Comparison of ENCODE assay signal across 11 cellular contexts in genomic region chr1:54153548-54154439, GRCh38. TPM values are rescaled to one million over a fixed set of nuclear protein-coding genes. Genes with fewer than 3 reads are reported as not detected.
DNase-seq lines count a peak whose midpoint lies in the region; ATAC-seq, FAIRE-seq and TF ChIP-seq lines count a peak whose summit lies in the region.
"Had no signal": no experiment of that assay in that cellular context is flagged by ENCODE, and none has a peak within 500 bp of the region (broad histone marks: within the 10 kb centered on the region; RNA-seq: fewer than 3 reads in every experiment).

No MANE protein-coding gene starts in this region.

- H3K27me3 ChIP-seq in RWPE2 (ENCODE audit: insufficient read depth, poor library complexity, severe bottlenecking) (no peaks in the 10 kb centered on the region), small intestine (ENCODE audit: control insufficient read depth in 2 of 2, insufficient read depth in 2 of 2, low read length in 2 of 2) (no peaks in the 10 kb centered on the region)

- 36 to 53% (median 52%) methylated on average over 19 of the region's 19 CpGs for WGBS in small intestine, 3 donors

- H3K4me1 Mint-ChIP-seq in HFFc6 (ENCODE audit: low read depth): peaks cover 12% of the 10 kb centered on the region

- H3K4me3 Mint-ChIP-seq in HFFc6: peak overlapping the region; percentile 23; the same call in 1 of the 2 replicates
- H3K4me3 Mint-ChIP-seq: immature natural killer cell had no signal

- no peak overlapping the region for H3K27ac Mint-ChIP-seq in HFFc6

- no peaks in the 10 kb centered on the region for H3K4me1 ChIP-seq in RWPE2 (ENCODE audit: insufficient read depth, poor library complexity, severe bottlenecking)
- no peaks in the 10 kb centered on the region for H3K4me1 ChIP-seq in small intestine (ENCODE audit: control insufficient read depth in 2 of 2, insufficient read depth in 1 of 2, low read depth in 1 of 2, low read length in 1 of 2)

- intact Hi-C loops in left cardiac atrium (cut with DNase I): no loop called here

- no peaks in the 10 kb centered on the region for H3K36me3 Mint-ChIP-seq in HFFc6 (ENCODE audit: low read depth)
- H3K36me3 Mint-ChIP-seq: immature natural killer cell had no signal

- H3K4me3 ChIP-seq in RWPE2 (ENCODE audit: severe bottlenecking) (no peak overlapping the region), small intestine (ENCODE audit: low read depth in 1 of 2, low read length in 2 of 2) (no peak overlapping the region)

- peaks cover 2% of the 10 kb centered on the region; the same call in 1 of the 2 replicates for H3K27me3 Mint-ChIP-seq in HFFc6 (ENCODE audit: insufficient read depth)

- ATAC-seq in RWPE2 (ENCODE audit: low read depth): peak; percentile 83
- peak; percentile 88 to 96 for ATAC-seq in left cardiac atrium
- ATAC-seq in GM18502 (IDR thresholded peaks at IDR 0.05; ENCODE audit: poor library complexity, unreplicated experiment): no peak

- H3K36me3 ChIP-seq in RWPE2 (ENCODE audit: low read depth) (no peaks in the 10 kb centered on the region), small intestine (ENCODE audit: control insufficient read depth in 2 of 2, insufficient read depth in 2 of 2, low read length in 2 of 2) (no peaks in the 10 kb centered on the region)

- H3K27ac ChIP-seq in RWPE2 (ENCODE audit: poor library complexity, severe bottlenecking): no peak overlapping the region
- H3K27ac ChIP-seq in small intestine (ENCODE audit: low read depth in 1 of 2, low read length in 1 of 2): peak overlapping the region in 1 of 2 donors; percentile 9
- H3K27ac ChIP-seq: VCaP had no signal

- TF ChIP-seq CTCF in HFFc6 (IDR thresholded peaks at IDR 0.05) (no peak), RWPE2 (IDR thresholded peaks at IDR 0.05; ENCODE audit: poor library complexity, severe bottlenecking) (no peak)

- no peaks in the 10 kb centered on the region for H3K9me3 Mint-ChIP-seq in HFFc6
- H3K9me3 Mint-ChIP-seq: immature natural killer cell had no signal

- no peak for FAIRE-seq in small intestine (lab: Jason Lieb, UNC)

- H3K9me3 ChIP-seq in RWPE2 (ENCODE audit: severe bottlenecking) (no peaks in the 10 kb centered on the region), small intestine (ENCODE audit: control insufficient read depth, low read depth) (no peaks in the 10 kb centered on the region)

- DNase-seq in HFFc6 (peak; percentile 55), RWPE2 (ENCODE audit: low spot score) (no peak), left cardiac atrium (peak; percentile 58), small intestine (peak; percentile 81), NCI-H774 (lab: John Stamatoyannopoulos, UW) (no peak), cortex of kidney (lab: John Stamatoyannopoulos, UW) (no peak), germinal center (ENCODE audit: low spot score) (no peak)
- DNase-seq: immature natural killer cell had no signal

RNA-seq across cellular contexts. Expression of gene CDCP2, which starts 1.0 kb away (rescaled TPM):
- not detected for total RNA-seq in HFFc6 (2021; fragmentation: NEBNext Ultra II Directional; extraction: Animal tissue kit (Norgen Biotek cat#: 25700))
- total RNA-seq in left cardiac atrium: not detected
- polyA plus RNA-seq in small intestine: under 1 TPM in 1 of 3 donors, not detected in 2; 0.07 TPM
- total RNA-seq: urinary bladder had no signal
- polyA plus RNA-seq: immature natural killer cell, urinary bladder had no signal

RNA-seq across cellular contexts. Expression of gene CYB5RL, which starts 46.0 kb away (rescaled TPM):
- 1 to 10 TPM; 4.5 to 6.1 (median 5.2) TPM for total RNA-seq in HFFc6 (2021; fragmentation: NEBNext Ultra II Directional; extraction: Animal tissue kit (Norgen Biotek cat#: 25700))
- 1 to 10 TPM; 4.4 to 7.2 TPM for total RNA-seq in left cardiac atrium
- polyA plus RNA-seq in small intestine: 1 to 10 TPM in 2 of 3 donors, under 1 TPM in 1; 0.89 to 3.7 (median 1.4) TPM

RNA-seq across cellular contexts. Expression of gene MRPL37, which starts 46.2 kb away (rescaled TPM):
- 100 to 1,000 TPM; 119 to 135 (median 126) TPM for total RNA-seq in HFFc6 (2021; fragmentation: NEBNext Ultra II Directional; extraction: Animal tissue kit (Norgen Biotek cat#: 25700))
- 10 to 100 TPM; 54.7 to 64.2 TPM for total RNA-seq in left cardiac atrium
- 10 to 100 TPM; 47.6 to 92.9 (median 62.4) TPM for polyA plus RNA-seq in small intestine

Comparison
In these comparisons a context has a peak if more than half of its experiments do, and no peak if none do; other contexts are left out.
1. DNase-seq: peak in HFFc6 (single experiment), left cardiac atrium (single experiment) and small intestine (single experiment); none in RWPE2 (single experiment), NCI-H774 (single experiment), cortex of kidney (single experiment) and germinal center (single experiment).